In the genomic region with DNA sequence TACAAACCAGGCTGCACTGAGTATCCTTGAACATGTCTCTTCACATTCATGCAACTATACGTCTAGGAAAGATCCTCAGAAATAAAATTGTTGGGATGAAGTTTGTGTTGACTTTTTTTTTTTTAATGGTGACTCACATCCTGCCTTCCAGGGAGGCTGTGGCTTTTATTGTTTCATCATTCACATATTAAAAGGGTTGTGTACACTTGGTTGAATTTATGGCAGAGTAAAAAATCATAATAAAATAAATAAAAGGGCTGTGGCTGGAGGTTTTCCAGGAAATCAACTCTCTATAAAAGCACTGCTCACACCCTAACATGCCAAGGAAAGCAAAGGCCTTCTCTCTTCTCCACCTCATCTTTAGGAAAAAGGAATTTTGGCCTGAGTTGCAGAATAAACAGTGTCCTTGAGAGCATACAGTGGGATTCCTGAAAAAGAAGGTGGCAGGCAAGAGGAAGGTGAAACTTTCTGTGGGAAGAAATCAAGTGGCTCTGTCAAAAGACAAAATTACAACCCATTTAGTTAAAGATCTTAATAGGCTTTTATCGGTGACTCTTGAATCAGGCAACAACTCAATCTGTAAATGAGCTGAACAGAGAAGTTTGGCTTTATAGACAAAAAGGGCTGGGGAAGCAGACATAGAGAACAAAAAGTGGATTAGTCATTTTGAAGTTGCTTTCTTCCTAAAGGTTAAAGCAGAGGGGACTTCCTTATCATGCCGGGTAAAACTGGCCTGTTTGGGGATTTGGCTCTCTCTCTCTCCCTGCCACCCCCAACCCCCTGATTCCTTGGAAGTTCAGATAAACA, we compare ENCODE assay signal across 8 cellular contexts. TPM values are rescaled to one million over a fixed set of nuclear protein-coding genes. Genes with fewer than 3 reads are reported as not detected.
DNase-seq lines count a peak whose midpoint lies in the region; ATAC-seq and TF ChIP-seq lines count a peak whose summit lies in the region.

No MANE protein-coding gene starts in this region.

- H3K4me3 ChIP-seq in left ventricle myocardium inferior: no peak overlapping the region
- no peak overlapping the region for H3K4me3 ChIP-seq in right atrium auricular region
- H3K4me3 ChIP-seq in kidney epithelial cell (ENCODE audit: low read depth, low read length): no peak overlapping the region
- no peak overlapping the region for H3K4me3 ChIP-seq in uterus

- no peak for TF ChIP-seq POLR2A in uterus (IDR thresholded peaks at IDR 0.05)

- H3K9me3 ChIP-seq in left ventricle myocardium inferior (replicated peaks) (no peaks in the 10 kb centered on the region), right atrium auricular region (no peaks in the 10 kb centered on the region), uterus (no peaks in the 10 kb centered on the region)

- TF ChIP-seq CTCF in left ventricle myocardium inferior (IDR thresholded peaks at IDR 0.05; ENCODE audit: borderline replicate concordance) (no peak), right atrium auricular region (IDR thresholded peaks at IDR 0.05) (no peak), kidney epithelial cell (IDR thresholded peaks at IDR 0.05; ENCODE audit: insufficient read depth, low read length, poor library complexity, severe bottlenecking) (no peak), uterus (IDR thresholded peaks at IDR 0.05) (no peak)

- DNase-seq in left ventricle myocardium inferior: no peak
- DNase-seq in right atrium auricular region (ENCODE audit: low spot score): no peak
- peak; percentile 21 for DNase-seq in amniotic stem cell (lab: John Stamatoyannopoulos, UW)
- DNase-seq in kidney epithelial cell (ENCODE audit: low read depth): peak; percentile 35
- no peak for DNase-seq in uterus
- no peak for DNase-seq in effector CD8-positive, alpha-beta T cell (lab: John Stamatoyannopoulos, UW)

- intact Hi-C loops in left ventricle myocardium inferior (cut with micrococcal nuclease): loop anchor here (10.0 kb wide), 1 partner anchor 305 kb away; no protein-coding TSS in a partner anchor
- intact Hi-C loops in uterus (cut with DNase I; ENCODE audit: low total_unique reads): no loop called here

- peak overlapping the region; percentile 40 for H3K27ac ChIP-seq in left ventricle myocardium inferior (replicated peaks)
- peak overlapping the region in 1 of 2 donors; percentile 6 for H3K27ac ChIP-seq in right atrium auricular region
- peak overlapping the region; percentile 54 to 80 for H3K27ac ChIP-seq in uterus

- ATAC-seq in HG03135 (IDR thresholded peaks at IDR 0.05; ENCODE audit: unreplicated experiment) (no peak), GM21447 (IDR thresholded peaks at IDR 0.05; ENCODE audit: unreplicated experiment) (no peak)

- H3K27me3 ChIP-seq in left ventricle myocardium inferior (ENCODE audit: low read depth): no peaks in the 10 kb centered on the region
- H3K27me3 ChIP-seq in right atrium auricular region: no peaks in the 10 kb centered on the region
- no peaks in the 10 kb centered on the region for H3K27me3 ChIP-seq in kidney epithelial cell (ENCODE audit: control insufficient read depth, insufficient read depth, low read length)
- H3K27me3 ChIP-seq in uterus: no peaks in the 10 kb centered on the region

- H3K4me1 ChIP-seq in left ventricle myocardium inferior (peaks cover 41% of the 10 kb centered on the region), right atrium auricular region (peaks cover 0 to 14% of the 10 kb centered on the region in 2 donors), uterus (no peaks in the 10 kb centered on the region)

- no peaks in the 10 kb centered on the region for H3K36me3 ChIP-seq in left ventricle myocardium inferior
- no peaks in the 10 kb centered on the region for H3K36me3 ChIP-seq in right atrium auricular region
- no peaks in the 10 kb centered on the region for H3K36me3 ChIP-seq in kidney epithelial cell (ENCODE audit: control insufficient read depth, insufficient read depth, low read length)
- no peaks in the 10 kb centered on the region for H3K36me3 ChIP-seq in uterus

RNA-seq across cellular contexts. Expression of a gene that starts 41.6 kb away (rescaled TPM):
- total RNA-seq in left ventricle myocardium inferior (26.6 TPM), right atrium auricular region (10 to 100 TPM; 18.3 to 19.5 TPM), kidney epithelial cell (16.3 and 17.2 TPM in 2 replicates), uterus (10 to 100 TPM; 22.0 to 61.5 (median 56.5) TPM)

Comparison
In these comparisons a context has a peak if more than half of its experiments do, and no peak if none do; other contexts are left out.
1. DNase-seq: peak in amniotic stem cell (single experiment) and kidney epithelial cell (single experiment); none in left ventricle myocardium inferior (single experiment), right atrium auricular region (single experiment), uterus (0 of 2) and effector CD8-positive, alpha-beta T cell (single experiment).